In the genomic region with DNA sequence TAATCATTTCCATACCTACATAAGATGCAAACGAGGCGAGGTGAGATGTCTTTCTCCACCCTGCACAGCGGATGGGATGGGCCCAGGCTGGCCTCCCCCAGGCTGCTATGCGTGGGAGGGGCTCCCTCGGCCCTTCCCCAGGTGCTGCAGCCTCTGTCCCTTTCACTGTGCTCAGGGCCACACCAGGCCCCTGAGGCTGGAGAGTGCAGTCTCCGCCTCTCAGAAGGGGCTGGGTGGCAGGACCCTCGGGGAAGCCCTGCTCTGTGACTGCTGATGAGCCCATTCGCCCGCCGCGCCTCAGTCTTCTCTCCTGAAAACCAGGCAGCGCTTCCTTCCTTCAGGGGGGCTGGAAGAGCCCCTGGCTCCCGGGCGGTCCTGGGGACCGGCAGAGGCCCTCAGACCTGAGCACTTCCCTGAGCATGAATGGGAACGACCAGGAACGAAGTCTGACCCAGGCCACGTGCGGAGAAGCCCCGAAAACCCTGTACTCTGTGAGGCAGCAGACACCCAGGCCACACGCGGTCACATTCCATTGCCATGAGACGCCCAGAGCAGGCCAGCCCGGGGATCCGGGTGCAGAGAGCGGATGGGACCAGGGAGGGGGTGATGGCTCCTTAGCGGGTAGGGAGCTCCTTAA, we compare ENCODE assay signal across 1 cellular context.
TF ChIP-seq lines count a peak whose summit lies in the region.

No MANE protein-coding gene starts in this region.

TF ChIP-seq in HepG2, 621 proteins besides CTCF, POLR2A, EP300 and RAD21 (continued from another document and continues in another):
- TF ChIP-seq, protein P1, sequence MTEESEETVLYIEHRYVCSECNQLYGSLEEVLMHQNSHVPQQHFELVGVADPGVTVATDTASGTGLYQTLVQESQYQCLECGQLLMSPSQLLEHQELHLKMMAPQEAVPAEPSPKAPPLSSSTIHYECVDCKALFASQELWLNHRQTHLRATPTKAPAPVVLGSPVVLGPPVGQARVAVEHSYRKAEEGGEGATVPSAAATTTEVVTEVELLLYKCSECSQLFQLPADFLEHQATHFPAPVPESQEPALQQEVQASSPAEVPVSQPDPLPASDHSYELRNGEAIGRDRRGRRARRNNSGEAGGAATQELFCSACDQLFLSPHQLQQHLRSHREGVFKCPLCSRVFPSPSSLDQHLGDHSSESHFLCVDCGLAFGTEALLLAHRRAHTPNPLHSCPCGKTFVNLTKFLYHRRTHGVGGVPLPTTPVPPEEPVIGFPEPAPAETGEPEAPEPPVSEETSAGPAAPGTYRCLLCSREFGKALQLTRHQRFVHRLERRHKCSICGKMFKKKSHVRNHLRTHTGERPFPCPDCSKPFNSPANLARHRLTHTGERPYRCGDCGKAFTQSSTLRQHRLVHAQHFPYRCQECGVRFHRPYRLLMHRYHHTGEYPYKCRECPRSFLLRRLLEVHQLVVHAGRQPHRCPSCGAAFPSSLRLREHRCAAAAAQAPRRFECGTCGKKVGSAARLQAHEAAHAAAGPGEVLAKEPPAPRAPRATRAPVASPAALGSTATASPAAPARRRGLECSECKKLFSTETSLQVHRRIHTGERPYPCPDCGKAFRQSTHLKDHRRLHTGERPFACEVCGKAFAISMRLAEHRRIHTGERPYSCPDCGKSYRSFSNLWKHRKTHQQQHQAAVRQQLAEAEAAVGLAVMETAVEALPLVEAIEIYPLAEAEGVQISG (CRISPR knock-in tag; IDR thresholded peaks at IDR 0.05), result peak; percentile 62; the same call in 1 of the 2 replicates
- TF ChIP-seq SMAD3 (CRISPR knock-in tag; IDR thresholded peaks at IDR 0.05), result no peak
- TF ChIP-seq KDM3A (CRISPR knock-in tag; IDR thresholded peaks at IDR 0.05; ENCODE audit: low read depth), result 0 out of 2 replicates have a peak, but pooled peaks have one; percentile 21
- TF ChIP-seq POLR2AphosphoS2 (IDR thresholded peaks at IDR 0.05; ENCODE audit: low read depth, low read length), result no peak
- TF ChIP-seq FOXA1 (IDR thresholded peaks at IDR 0.05), result no peak
- TF ChIP-seq FOXA1 (CRISPR knock-in tag; IDR thresholded peaks at IDR 0.05), result no peak
- no peak for TF ChIP-seq AHR (CRISPR knock-in tag; IDR thresholded peaks at IDR 0.05)
- TF ChIP-seq MBD4 (IDR thresholded peaks at IDR 0.05; ENCODE audit: borderline replicate concordance, low read length), result no peak
- TF ChIP-seq, protein P2, sequence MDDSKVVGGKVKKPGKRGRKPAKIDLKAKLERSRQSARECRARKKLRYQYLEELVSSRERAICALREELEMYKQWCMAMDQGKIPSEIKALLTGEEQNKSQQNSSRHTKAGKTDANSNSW (CRISPR knock-in tag; IDR thresholded peaks at IDR 0.05; ENCODE audit: borderline replicate concordance), result peak; percentile 69; the same call in 1 of the 2 replicates
- TF ChIP-seq STAG1 (CRISPR knock-in tag; IDR thresholded peaks at IDR 0.05), result no peak
- no peak for TF ChIP-seq ZSCAN31 (CRISPR knock-in tag; IDR thresholded peaks at IDR 0.05; ENCODE audit: low read depth)
- peak; percentile 48 for TF ChIP-seq ZNF781 (CRISPR knock-in tag; IDR thresholded peaks at IDR 0.05; ENCODE audit: borderline replicate concordance, not compliant biosample characterization)
- TF ChIP-seq, protein P3, sequence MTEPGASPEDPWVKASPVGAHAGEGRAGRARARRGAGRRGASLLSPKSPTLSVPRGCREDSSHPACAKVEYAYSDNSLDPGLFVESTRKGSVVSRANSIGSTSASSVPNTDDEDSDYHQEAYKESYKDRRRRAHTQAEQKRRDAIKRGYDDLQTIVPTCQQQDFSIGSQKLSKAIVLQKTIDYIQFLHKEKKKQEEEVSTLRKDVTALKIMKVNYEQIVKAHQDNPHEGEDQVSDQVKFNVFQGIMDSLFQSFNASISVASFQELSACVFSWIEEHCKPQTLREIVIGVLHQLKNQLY (CRISPR knock-in tag; IDR thresholded peaks at IDR 0.05), result peak; percentile 85
- TF ChIP-seq, protein P4, sequence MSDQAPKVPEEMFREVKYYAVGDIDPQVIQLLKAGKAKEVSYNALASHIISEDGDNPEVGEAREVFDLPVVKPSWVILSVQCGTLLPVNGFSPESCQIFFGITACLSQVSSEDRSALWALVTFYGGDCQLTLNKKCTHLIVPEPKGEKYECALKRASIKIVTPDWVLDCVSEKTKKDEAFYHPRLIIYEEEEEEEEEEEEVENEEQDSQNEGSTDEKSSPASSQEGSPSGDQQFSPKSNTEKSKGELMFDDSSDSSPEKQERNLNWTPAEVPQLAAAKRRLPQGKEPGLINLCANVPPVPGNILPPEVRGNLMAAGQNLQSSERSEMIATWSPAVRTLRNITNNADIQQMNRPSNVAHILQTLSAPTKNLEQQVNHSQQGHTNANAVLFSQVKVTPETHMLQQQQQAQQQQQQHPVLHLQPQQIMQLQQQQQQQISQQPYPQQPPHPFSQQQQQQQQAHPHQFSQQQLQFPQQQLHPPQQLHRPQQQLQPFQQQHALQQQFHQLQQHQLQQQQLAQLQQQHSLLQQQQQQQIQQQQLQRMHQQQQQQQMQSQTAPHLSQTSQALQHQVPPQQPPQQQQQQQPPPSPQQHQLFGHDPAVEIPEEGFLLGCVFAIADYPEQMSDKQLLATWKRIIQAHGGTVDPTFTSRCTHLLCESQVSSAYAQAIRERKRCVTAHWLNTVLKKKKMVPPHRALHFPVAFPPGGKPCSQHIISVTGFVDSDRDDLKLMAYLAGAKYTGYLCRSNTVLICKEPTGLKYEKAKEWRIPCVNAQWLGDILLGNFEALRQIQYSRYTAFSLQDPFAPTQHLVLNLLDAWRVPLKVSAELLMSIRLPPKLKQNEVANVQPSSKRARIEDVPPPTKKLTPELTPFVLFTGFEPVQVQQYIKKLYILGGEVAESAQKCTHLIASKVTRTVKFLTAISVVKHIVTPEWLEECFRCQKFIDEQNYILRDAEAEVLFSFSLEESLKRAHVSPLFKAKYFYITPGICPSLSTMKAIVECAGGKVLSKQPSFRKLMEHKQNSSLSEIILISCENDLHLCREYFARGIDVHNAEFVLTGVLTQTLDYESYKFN (CRISPR knock-in tag; conservative IDR thresholded peaks at IDR 0.05), result no peak; the same call in 1 of the 2 replicates
- TF ChIP-seq MXI1 (IDR thresholded peaks at IDR 0.05; ENCODE audit: borderline replicate concordance, low read depth, low read length), result peak; percentile 17; the same call in 1 of the 3 replicates
- TF ChIP-seq PHF5A (CRISPR knock-in tag; IDR thresholded peaks at IDR 0.05; ENCODE audit: low read depth, unreplicated experiment), result no peak
- TF ChIP-seq JARID2 (CRISPR knock-in tag; IDR thresholded peaks at IDR 0.05; ENCODE audit: insufficient replicate concordance), result peak; percentile 60
- peak; percentile 78; the same call in 1 of the 2 replicates for TF ChIP-seq NKX3-1 (CRISPR knock-in tag; IDR thresholded peaks at IDR 0.05)
- no peak for TF ChIP-seq ZNF12 (CRISPR knock-in tag; IDR thresholded peaks at IDR 0.05)
- no peak for TF ChIP-seq CBX5 (CRISPR knock-in tag; IDR thresholded peaks at IDR 0.05; ENCODE audit: borderline replicate concordance)
- TF ChIP-seq, protein P5, sequence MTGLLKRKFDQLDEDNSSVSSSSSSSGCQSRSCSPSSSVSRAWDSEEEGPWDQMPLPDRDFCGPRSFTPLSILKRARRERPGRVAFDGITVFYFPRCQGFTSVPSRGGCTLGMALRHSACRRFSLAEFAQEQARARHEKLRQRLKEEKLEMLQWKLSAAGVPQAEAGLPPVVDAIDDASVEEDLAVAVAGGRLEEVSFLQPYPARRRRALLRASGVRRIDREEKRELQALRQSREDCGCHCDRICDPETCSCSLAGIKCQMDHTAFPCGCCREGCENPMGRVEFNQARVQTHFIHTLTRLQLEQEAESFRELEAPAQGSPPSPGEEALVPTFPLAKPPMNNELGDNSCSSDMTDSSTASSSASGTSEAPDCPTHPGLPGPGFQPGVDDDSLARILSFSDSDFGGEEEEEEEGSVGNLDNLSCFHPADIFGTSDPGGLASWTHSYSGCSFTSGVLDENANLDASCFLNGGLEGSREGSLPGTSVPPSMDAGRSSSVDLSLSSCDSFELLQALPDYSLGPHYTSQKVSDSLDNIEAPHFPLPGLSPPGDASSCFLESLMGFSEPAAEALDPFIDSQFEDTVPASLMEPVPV (CRISPR knock-in tag; IDR thresholded peaks at IDR 0.05), result 0 out of 2 replicates have a peak, but pooled peaks have one; percentile 57
- TF ChIP-seq ZNF354B (CRISPR knock-in tag; IDR thresholded peaks at IDR 0.05), result no peak
- TF ChIP-seq, protein P6, sequence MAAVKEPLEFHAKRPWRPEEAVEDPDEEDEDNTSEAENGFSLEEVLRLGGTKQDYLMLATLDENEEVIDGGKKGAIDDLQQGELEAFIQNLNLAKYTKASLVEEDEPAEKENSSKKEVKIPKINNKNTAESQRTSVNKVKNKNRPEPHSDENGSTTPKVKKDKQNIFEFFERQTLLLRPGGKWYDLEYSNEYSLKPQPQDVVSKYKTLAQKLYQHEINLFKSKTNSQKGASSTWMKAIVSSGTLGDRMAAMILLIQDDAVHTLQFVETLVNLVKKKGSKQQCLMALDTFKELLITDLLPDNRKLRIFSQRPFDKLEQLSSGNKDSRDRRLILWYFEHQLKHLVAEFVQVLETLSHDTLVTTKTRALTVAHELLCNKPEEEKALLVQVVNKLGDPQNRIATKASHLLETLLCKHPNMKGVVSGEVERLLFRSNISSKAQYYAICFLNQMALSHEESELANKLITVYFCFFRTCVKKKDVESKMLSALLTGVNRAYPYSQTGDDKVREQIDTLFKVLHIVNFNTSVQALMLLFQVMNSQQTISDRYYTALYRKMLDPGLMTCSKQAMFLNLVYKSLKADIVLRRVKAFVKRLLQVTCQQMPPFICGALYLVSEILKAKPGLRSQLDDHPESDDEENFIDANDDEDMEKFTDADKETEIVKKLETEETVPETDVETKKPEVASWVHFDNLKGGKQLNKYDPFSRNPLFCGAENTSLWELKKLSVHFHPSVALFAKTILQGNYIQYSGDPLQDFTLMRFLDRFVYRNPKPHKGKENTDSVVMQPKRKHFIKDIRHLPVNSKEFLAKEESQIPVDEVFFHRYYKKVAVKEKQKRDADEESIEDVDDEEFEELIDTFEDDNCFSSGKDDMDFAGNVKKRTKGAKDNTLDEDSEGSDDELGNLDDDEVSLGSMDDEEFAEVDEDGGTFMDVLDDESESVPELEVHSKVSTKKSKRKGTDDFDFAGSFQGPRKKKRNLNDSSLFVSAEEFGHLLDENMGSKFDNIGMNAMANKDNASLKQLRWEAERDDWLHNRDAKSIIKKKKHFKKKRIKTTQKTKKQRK (IDR thresholded peaks at IDR 0.05; ENCODE audit: low read length), result no peak
- TF ChIP-seq, protein P7, sequence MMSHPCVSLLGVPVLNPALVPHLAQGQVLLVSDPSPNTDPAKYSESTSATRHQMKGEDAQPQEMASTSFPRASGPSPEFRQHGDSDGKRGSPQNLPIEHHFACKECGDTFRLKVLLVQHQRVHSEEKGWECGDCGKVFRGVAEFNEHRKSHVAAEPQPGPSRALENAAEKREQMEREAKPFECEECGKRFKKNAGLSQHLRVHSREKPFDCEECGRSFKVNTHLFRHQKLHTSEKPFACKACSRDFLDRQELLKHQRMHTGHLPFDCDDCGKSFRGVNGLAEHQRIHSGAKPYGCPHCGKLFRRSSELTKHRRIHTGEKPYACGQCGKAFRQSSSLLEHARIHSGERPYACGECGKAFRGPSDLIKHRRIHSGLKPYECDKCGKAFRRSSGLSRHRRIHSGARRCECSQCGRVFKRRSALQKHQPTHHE (CRISPR knock-in tag; IDR thresholded peaks at IDR 0.05; ENCODE audit: borderline replicate concordance), result no peak
- TF ChIP-seq BRCA1 (CRISPR knock-in tag; IDR thresholded peaks at IDR 0.05), result no peak
- no peak for TF ChIP-seq ZNF709 (CRISPR knock-in tag; IDR thresholded peaks at IDR 0.05)
- TF ChIP-seq, protein P8, sequence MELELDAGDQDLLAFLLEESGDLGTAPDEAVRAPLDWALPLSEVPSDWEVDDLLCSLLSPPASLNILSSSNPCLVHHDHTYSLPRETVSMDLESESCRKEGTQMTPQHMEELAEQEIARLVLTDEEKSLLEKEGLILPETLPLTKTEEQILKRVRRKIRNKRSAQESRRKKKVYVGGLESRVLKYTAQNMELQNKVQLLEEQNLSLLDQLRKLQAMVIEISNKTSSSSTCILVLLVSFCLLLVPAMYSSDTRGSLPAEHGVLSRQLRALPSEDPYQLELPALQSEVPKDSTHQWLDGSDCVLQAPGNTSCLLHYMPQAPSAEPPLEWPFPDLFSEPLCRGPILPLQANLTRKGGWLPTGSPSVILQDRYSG (CRISPR knock-in tag; IDR thresholded peaks at IDR 0.05), result peak; percentile 64; the same call in 1 of the 2 replicates
- 0 out of 2 replicates have a peak, but pooled peaks have one; percentile 28 for TF ChIP-seq ZC3H13 (CRISPR knock-in tag; IDR thresholded peaks at IDR 0.05)
- no peak for TF ChIP-seq ZNF510 (CRISPR knock-in tag; IDR thresholded peaks at IDR 0.05; ENCODE audit: low read depth)
- TF ChIP-seq, protein P9, sequence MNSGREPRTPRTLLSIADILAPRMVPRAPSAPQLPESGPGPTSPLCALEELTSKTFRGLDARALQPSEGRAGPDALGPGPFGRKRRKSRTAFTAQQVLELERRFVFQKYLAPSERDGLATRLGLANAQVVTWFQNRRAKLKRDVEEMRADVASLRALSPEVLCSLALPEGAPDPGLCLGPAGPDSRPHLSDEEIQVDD (CRISPR knock-in tag; IDR thresholded peaks at IDR 0.05; ENCODE audit: borderline replicate concordance), result peak; percentile 41; the same call in 1 of the 2 replicates
- TF ChIP-seq KLF9 (CRISPR knock-in tag; IDR thresholded peaks at IDR 0.05; ENCODE audit: low read depth), result no peak
- TF ChIP-seq, protein P10, sequence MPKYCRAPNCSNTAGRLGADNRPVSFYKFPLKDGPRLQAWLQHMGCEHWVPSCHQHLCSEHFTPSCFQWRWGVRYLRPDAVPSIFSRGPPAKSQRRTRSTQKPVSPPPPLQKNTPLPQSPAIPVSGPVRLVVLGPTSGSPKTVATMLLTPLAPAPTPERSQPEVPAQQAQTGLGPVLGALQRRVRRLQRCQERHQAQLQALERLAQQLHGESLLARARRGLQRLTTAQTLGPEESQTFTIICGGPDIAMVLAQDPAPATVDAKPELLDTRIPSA (CRISPR knock-in tag; IDR thresholded peaks at IDR 0.05; ENCODE audit: borderline replicate concordance), result no peak
- TF ChIP-seq GATAD2A (CRISPR knock-in tag; IDR thresholded peaks at IDR 0.05), result peak; percentile 56; the same call in 1 of the 2 replicates
- no peak; the same call in 1 of the 2 replicates for TF ChIP-seq ZNF747 (CRISPR knock-in tag; IDR thresholded peaks at IDR 0.05; ENCODE audit: borderline replicate concordance)
- no peak for TF ChIP-seq ZNF235 (CRISPR knock-in tag; IDR thresholded peaks at IDR 0.05; ENCODE audit: borderline replicate concordance)
- TF ChIP-seq, protein P11, sequence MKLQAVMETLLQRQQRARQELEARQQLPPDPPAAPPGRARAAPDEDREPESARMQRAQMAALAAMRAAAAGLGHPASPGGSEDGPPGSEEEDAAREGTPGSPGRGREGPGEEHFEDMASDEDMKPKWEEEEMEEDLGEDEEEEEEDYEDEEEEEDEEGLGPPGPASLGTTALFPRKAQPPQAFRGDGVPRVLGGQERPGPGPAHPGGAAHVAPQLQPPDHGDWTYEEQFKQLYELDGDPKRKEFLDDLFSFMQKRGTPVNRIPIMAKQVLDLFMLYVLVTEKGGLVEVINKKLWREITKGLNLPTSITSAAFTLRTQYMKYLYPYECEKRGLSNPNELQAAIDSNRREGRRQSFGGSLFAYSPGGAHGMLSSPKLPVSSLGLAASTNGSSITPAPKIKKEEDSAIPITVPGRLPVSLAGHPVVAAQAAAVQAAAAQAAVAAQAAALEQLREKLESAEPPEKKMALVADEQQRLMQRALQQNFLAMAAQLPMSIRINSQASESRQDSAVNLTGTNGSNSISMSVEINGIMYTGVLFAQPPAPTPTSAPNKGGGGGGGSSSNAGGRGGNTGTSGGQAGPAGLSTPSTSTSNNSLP (IDR thresholded peaks at IDR 0.05; ENCODE audit: low read depth, low read length), result no peak
- TF ChIP-seq ZNF766 (CRISPR knock-in tag; IDR thresholded peaks at IDR 0.05; ENCODE audit: borderline replicate concordance), result 0 out of 2 replicates have a peak, but pooled peaks have one; percentile 66
- no peak for TF ChIP-seq NCOR1 (IDR thresholded peaks at IDR 0.05; ENCODE audit: borderline replicate concordance, low read length)
- no peak; the same call in 1 of the 2 replicates for TF ChIP-seq TBX2 (CRISPR knock-in tag; IDR thresholded peaks at IDR 0.05; ENCODE audit: borderline replicate concordance)
- no peak for TF ChIP-seq ZNF883 (CRISPR knock-in tag; IDR thresholded peaks at IDR 0.05; ENCODE audit: not compliant biosample characterization)
- no peak for TF ChIP-seq HOXA7 (CRISPR knock-in tag; IDR thresholded peaks at IDR 0.05)
- no peak for TF ChIP-seq MTA1 (CRISPR knock-in tag; IDR thresholded peaks at IDR 0.05; ENCODE audit: borderline replicate concordance)
